ENCODE assay signal across 9 cellular contexts in genomic region chr7:24812313-24812945, GRCh38. TPM values are rescaled to one million over a fixed set of nuclear protein-coding genes. Genes with fewer than 3 reads are reported as not detected.
DNase-seq lines count a peak whose midpoint lies in the region; ATAC-seq, FAIRE-seq and TF ChIP-seq lines count a peak whose summit lies in the region.
"Had no signal": no experiment of that assay in that cellular context is flagged by ENCODE, and none has a peak within 500 bp of the region (broad histone marks: within the 10 kb centered on the region; RNA-seq: fewer than 3 reads in every experiment).

No MANE protein-coding gene starts in this region.

- H3K4me3 ChIP-seq in bronchial epithelial cell (ENCODE audit: low read depth, low read length), result no peak overlapping the region

- peaks cover 8% of the 10 kb centered on the region for H3K36me3 ChIP-seq in bronchial epithelial cell (ENCODE audit: control insufficient read depth, insufficient read depth, low read length)

- H3K27me3 ChIP-seq in bronchial epithelial cell (ENCODE audit: control insufficient read depth, insufficient read depth, low read length), result no peaks in the 10 kb centered on the region

- TF ChIP-seq CTCF in bronchial epithelial cell (IDR thresholded peaks at IDR 0.05; ENCODE audit: insufficient read depth, low read length, severe bottlenecking), result peak; percentile 87

- peak; percentile 86 for ATAC-seq in left colon
- no peak for ATAC-seq in HG02973 (IDR thresholded peaks at IDR 0.05; ENCODE audit: unreplicated experiment)

- DNase-seq in SIG-M5 treated with dmso at 0.1 percent for 504 hours (lab: John Stamatoyannopoulos, UW; ENCODE audit: unreplicated experiment), result peak; percentile 29
- DNase-seq in SIG-M5 (lab: John Stamatoyannopoulos, UW), result no peak
- DNase-seq in Kasumi-1 (lab: John Stamatoyannopoulos, UW), result peak; percentile 34 to 48
- DNase-seq in T1000 (lab: John Stamatoyannopoulos, UW), result peak; percentile 10
- peak; percentile 36 for DNase-seq in bronchial epithelial cell (ENCODE audit: low read depth)
- peak in 1 of 2 donors; percentile 45 for DNase-seq in left colon
- peak in 4 of 6 experiments; percentile 25 to 51 (median 33) for DNase-seq in stimulated activated naive CD4-positive, alpha-beta T cell (lab: John Stamatoyannopoulos, UW)

- intact Hi-C loops in left colon (cut with DNase I, micrococcal nuclease), result loop anchor here in 1 of 2 donors (10.0 kb wide), 1 partner anchor 252 kb away; no protein-coding TSS in a partner anchor

- no peak for FAIRE-seq in bronchial epithelial cell (lab: Jason Lieb, UNC)
- FAIRE-seq: colon had no signal

RNA-seq across cellular contexts. Expression of gene GSDME, which starts 55.2 kb away (rescaled TPM):
- total RNA-seq in bronchial epithelial cell, result 63.7 and 79.4 TPM in 2 replicates
- 1 to 10 TPM in 1 of 2 donors, under 1 TPM in 1; 0.85 to 1.8 TPM for total RNA-seq in left colon

Comparison
In these comparisons a context has a peak if more than half of its experiments do, and no peak if none do; other contexts are left out.
1. RNA of gene GSDME, which starts 55.2 kb away (total RNA-seq): 63.7 to 79.4 TPM in bronchial epithelial cell; 0.85 to 1.8 TPM in left colon; every median in the first group is over 10 times any median in the second.